8 cellular contexts compared by ENCODE assay signal in genomic region chr15:50908209-50909043, GRCh38. TPM values are rescaled to one million over a fixed set of nuclear protein-coding genes. Genes with fewer than 3 reads are reported as not detected.
DNase-seq lines count a peak whose midpoint lies in the region; TF ChIP-seq lines count a peak whose summit lies in the region.

TSS of gene AP4E1 (plus strand) at chr15:50908683. CDS start at chr15:50908779, 96 bp downstream.

- H4K91ac ChIP-seq in neuronal stem cell (ENCODE audit: low read depth, low read length, poor library complexity): no peak within 1 kb of the TSS

- H2BK15ac ChIP-seq in neuronal stem cell (ENCODE audit: low read length): peak within 1 kb of the TSS; percentile 22

- H2BK5ac ChIP-seq in neuronal stem cell (ENCODE audit: low read length): peak within 1 kb of the TSS; percentile 93

- peak; percentile 75 for DNase-seq in HFF-Myc (ENCODE audit: extremely low read depth, low read depth)
- DNase-seq in MV-4-11 (lab: John Stamatoyannopoulos, UW): peak; percentile 90
- DNase-seq in SJSA1 (ENCODE audit: low read depth in 1 of 2, low spot score in 2 of 2): peak; percentile 90 to 96
- peak; percentile 91 to 95 (median 92) for DNase-seq in activated naive CD4-positive, alpha-beta T cell (lab: John Stamatoyannopoulos, UW)
- peak; percentile 90 for DNase-seq in foreskin melanocyte
- peak; percentile 93 for DNase-seq in neuronal stem cell (ENCODE audit: low spot score)

- peak within 1 kb of the TSS; percentile 89 for H3K14ac ChIP-seq in neuronal stem cell (ENCODE audit: low read length)

- no peaks in the 10 kb centered on the region for H3K79me1 ChIP-seq in neuronal stem cell (ENCODE audit: low read depth, low read length)

- WGBS in neuronal stem cell (ENCODE audit: extremely low coverage in 2 of 2, insufficient read length in 2 of 2, insufficient replicate concordance in 1 of 2), 2 donors: no CpG with 5 or more reads among the region's 102 CpGs

- H4K8ac ChIP-seq in neuronal stem cell (ENCODE audit: low read depth, low read length): peak within 1 kb of the TSS; percentile 17

- H3K23ac ChIP-seq in neuronal stem cell (ENCODE audit: low read depth, low read length, poor library complexity): peak within 1 kb of the TSS; percentile 91

- H3K27ac ChIP-seq in SJSA1 (peak within 1 kb of the TSS; percentile 87), neuronal stem cell (replicated peaks; ENCODE audit: low read length) (peak within 1 kb of the TSS; percentile 66), subcutaneous abdominal adipose tissue (ENCODE audit: low read depth, low read length) (peak within 1 kb of the TSS; percentile 95)

- peaks cover 35% of the 10 kb centered on the region for H3K36me3 ChIP-seq in SJSA1
- peaks cover 0 to 26% of the 10 kb centered on the region in 2 donors for H3K36me3 ChIP-seq in neuronal stem cell (replicated peaks in 1 of 2; ENCODE audit: control insufficient read depth in 2 of 2, insufficient read depth in 2 of 2, low read length in 2 of 2)
- peaks cover 0 to 13% (median 8%) of the 10 kb centered on the region in 5 donors for H3K36me3 ChIP-seq in subcutaneous abdominal adipose tissue (ENCODE audit: control insufficient read depth in 5 of 5, insufficient read depth in 5 of 5, low read length in 5 of 5)

- TF ChIP-seq CTCF in HFF-Myc (IDR thresholded peaks at IDR 0.05; ENCODE audit: low read depth, low read length, missing control alignments): peak; percentile 83

- H2AFZ ChIP-seq in neuronal stem cell (ENCODE audit: low read length): peak within 1 kb of the TSS; percentile 99

- H3K9me3 ChIP-seq in SJSA1 (replicated peaks): no peaks in the 10 kb centered on the region
- H3K9me3 ChIP-seq in neuronal stem cell (replicated peaks in 1 of 2; ENCODE audit: control insufficient read depth in 2 of 2, insufficient read depth in 1 of 2, low read depth in 1 of 2, low read length in 2 of 2): no peaks in the 10 kb centered on the region
- H3K9me3 ChIP-seq in subcutaneous abdominal adipose tissue (ENCODE audit: control insufficient read depth in 5 of 5, low read length in 5 of 5): no peaks in the 10 kb centered on the region

- peak within 1 kb of the TSS; percentile 98 for H3K18ac ChIP-seq in neuronal stem cell (ENCODE audit: low read length)

- H3K9ac ChIP-seq in neuronal stem cell (ENCODE audit: low read depth, low read length, poor library complexity) (peak within 1 kb of the TSS; percentile 97), subcutaneous abdominal adipose tissue (ENCODE audit: low read length in 5 of 5) (peak within 1 kb of the TSS; percentile 72 to 99 (median 84))

- H3K4me1 ChIP-seq in SJSA1 (replicated peaks): peaks cover 18% of the 10 kb centered on the region
- peaks cover 3 to 5% of the 10 kb centered on the region in 2 donors for H3K4me1 ChIP-seq in neuronal stem cell (ENCODE audit: control insufficient read depth in 2 of 2, insufficient read depth in 1 of 2, low read depth in 1 of 2, low read length in 2 of 2)
- peaks cover 0 to 30% (median 25%) of the 10 kb centered on the region in 5 donors for H3K4me1 ChIP-seq in subcutaneous abdominal adipose tissue (ENCODE audit: control insufficient read depth in 5 of 5, insufficient read depth in 5 of 5, low read length in 5 of 5)

- H3K27me3 ChIP-seq in SJSA1 (replicated peaks) (no peaks in the 10 kb centered on the region), neuronal stem cell (ENCODE audit: control insufficient read depth in 3 of 3, insufficient read depth in 3 of 3, low read depth in 1 of 3, low read length in 3 of 3) (no peaks in the 10 kb centered on the region), subcutaneous abdominal adipose tissue (ENCODE audit: control insufficient read depth in 5 of 5, insufficient read depth in 4 of 5, low read length in 5 of 5) (no peaks in the 10 kb centered on the region)

- no peak within 1 kb of the TSS for H2AK5ac ChIP-seq in neuronal stem cell (ENCODE audit: low read depth, low read length)

- H3K4me3 ChIP-seq in GM08714 (ENCODE audit: low read length) (peak within 1 kb of the TSS; percentile 94), HFF-Myc (replicated peaks; ENCODE audit: low read depth, low read length) (peak within 1 kb of the TSS; percentile 93), SJSA1 (peak within 1 kb of the TSS; percentile 88), neuronal stem cell (ENCODE audit: low read length in 2 of 2) (peak within 1 kb of the TSS; percentile 80 to 95), subcutaneous abdominal adipose tissue (ENCODE audit: low read depth in 1 of 5, low read length in 5 of 5) (peak within 1 kb of the TSS; percentile 85 to 97 (median 90))

- H2BK12ac ChIP-seq in neuronal stem cell (ENCODE audit: low read length): no peak within 1 kb of the TSS

- peak within 1 kb of the TSS; percentile 62 for H3K4me2 ChIP-seq in neuronal stem cell (ENCODE audit: insufficient read depth, low read length, poor library complexity, severe bottlenecking)

- H2BK120ac ChIP-seq in neuronal stem cell (ENCODE audit: low read depth, low read length): no peak within 1 kb of the TSS

- no peak within 1 kb of the TSS for H3K4ac ChIP-seq in neuronal stem cell (ENCODE audit: low read length)

RNA-seq across cellular contexts. Expression of gene AP4E1, which starts in this region (rescaled TPM):
- 17.9 and 20.3 TPM in 2 replicates for total RNA-seq in SJSA1 (2014; rRNA removed; shearing (Covaris generic))
- polyA plus RNA-seq in neuronal stem cell (2013, experiment 1 of 2): 3.5 TPM
- 3.9 TPM for polyA plus RNA-seq in neuronal stem cell (2013, experiment 2 of 2)

Comparison
In these comparisons a context has a peak if more than half of its experiments do, and no peak if none do; other contexts are left out.
1. Peak in every context shown above with its lines: DNase-seq, H3K4me3 ChIP-seq and H3K27ac ChIP-seq.